8 cellular contexts compared by ENCODE assay signal in genomic region chr10:3785251-3785848, GRCh38. TPM values are rescaled to one million over a fixed set of nuclear protein-coding genes. Genes with fewer than 3 reads are reported as not detected.
DNase-seq lines count a peak whose midpoint lies in the region; ATAC-seq and TF ChIP-seq lines count a peak whose summit lies in the region.

No MANE protein-coding gene starts in this region.

- peak; percentile 65 for DNase-seq in NCI-H2029 treated with DMSO at 0.1 percent for 48 hours (lab: John Stamatoyannopoulos, UW)
- peak; percentile 99 for DNase-seq in T-helper 9 cell
- peak; percentile 95 for DNase-seq in astrocyte of the cerebellum (ENCODE audit: low read depth)
- peak; percentile 99 for DNase-seq in hepatocyte (ENCODE audit: low spot score)
- peak; percentile 81 for DNase-seq in retinal pigment epithelial cell (ENCODE audit: low read depth)

- H3K9me2 ChIP-seq in hepatocyte (replicated peaks; ENCODE audit: insufficient read depth): no peaks in the 10 kb centered on the region

- no peaks in the 10 kb centered on the region for H3K27me3 ChIP-seq in hepatocyte

- TF ChIP-seq CTCF in 22Rv1 (IDR thresholded peaks at IDR 0.05): no peak
- TF ChIP-seq CTCF in astrocyte of the cerebellum (IDR thresholded peaks at IDR 0.05; ENCODE audit: low read depth, low read length, missing control alignments): no peak
- no peak for TF ChIP-seq CTCF in hepatocyte (IDR thresholded peaks at IDR 0.05; ENCODE audit: poor library complexity)
- TF ChIP-seq CTCF in retinal pigment epithelial cell (conservative IDR thresholded peaks at IDR 0.05; ENCODE audit: low read depth, low read length): no peak

- WGBS in hepatocyte (ENCODE audit: low lambda C conversion rate, missing lambda C conversion rate): 0% methylated on average over 41 of the region's 76 CpGs

- H4K20me1 ChIP-seq in hepatocyte (ENCODE audit: insufficient read depth, poor library complexity, severe bottlenecking): peaks cover 38% of the 10 kb centered on the region

- peaks cover 2% of the 10 kb centered on the region for H3K36me3 ChIP-seq in hepatocyte (replicated peaks; ENCODE audit: insufficient read depth, low read depth)

- peaks cover 25% of the 10 kb centered on the region for H3K4me1 ChIP-seq in hepatocyte (ENCODE audit: insufficient read depth)

- peak overlapping the region; percentile 89 for H3K27ac ChIP-seq in 22Rv1
- H3K27ac ChIP-seq in hepatocyte: peak overlapping the region; percentile 98

- H3K79me2 ChIP-seq in hepatocyte: peaks cover 46% of the 10 kb centered on the region

- in situ Hi-C loops in astrocyte of the cerebellum (cut with HindIII; ENCODE audit: low sequenced_read_pairs): loop anchor here (25.0 kb wide), 1 partner anchor 977 kb away; no protein-coding TSS in a partner anchor

- H3K9me3 ChIP-seq in hepatocyte (ENCODE audit: low read depth): no peaks in the 10 kb centered on the region

- peak; percentile 78 for ATAC-seq in GM18519 (IDR thresholded peaks at IDR 0.05; ENCODE audit: low FRiP score, unreplicated experiment)
- peak; percentile 80 for ATAC-seq in HG03039 (IDR thresholded peaks at IDR 0.05; ENCODE audit: unreplicated experiment)

- peak overlapping the region; percentile 80 for H3K4me3 ChIP-seq in astrocyte of the cerebellum (ENCODE audit: low read depth, low read length)
- peak overlapping the region; percentile 50 for H3K4me3 ChIP-seq in hepatocyte
- peak overlapping the region; percentile 90 for H3K4me3 ChIP-seq in retinal pigment epithelial cell (ENCODE audit: low read length)

- peak overlapping the region; percentile 85 for H3K4me2 ChIP-seq in hepatocyte

- H2AFZ ChIP-seq in hepatocyte: no peak overlapping the region

RNA-seq across cellular contexts. Expression of gene KLF6, which starts 0.3 kb away (rescaled TPM):
- total RNA-seq in hepatocyte: 157 and 187 TPM in 2 replicates
- polyA plus RNA-seq in hepatocyte: 602 and 816 TPM in 2 replicates

Comparison
In these comparisons a context has a peak if more than half of its experiments do, and no peak if none do; other contexts are left out.
1. Peak in every context shown above with its lines: DNase-seq, ATAC-seq, H3K4me3 ChIP-seq and H3K27ac ChIP-seq.